8 cellular contexts compared by ENCODE assay signal in the genomic region with DNA sequence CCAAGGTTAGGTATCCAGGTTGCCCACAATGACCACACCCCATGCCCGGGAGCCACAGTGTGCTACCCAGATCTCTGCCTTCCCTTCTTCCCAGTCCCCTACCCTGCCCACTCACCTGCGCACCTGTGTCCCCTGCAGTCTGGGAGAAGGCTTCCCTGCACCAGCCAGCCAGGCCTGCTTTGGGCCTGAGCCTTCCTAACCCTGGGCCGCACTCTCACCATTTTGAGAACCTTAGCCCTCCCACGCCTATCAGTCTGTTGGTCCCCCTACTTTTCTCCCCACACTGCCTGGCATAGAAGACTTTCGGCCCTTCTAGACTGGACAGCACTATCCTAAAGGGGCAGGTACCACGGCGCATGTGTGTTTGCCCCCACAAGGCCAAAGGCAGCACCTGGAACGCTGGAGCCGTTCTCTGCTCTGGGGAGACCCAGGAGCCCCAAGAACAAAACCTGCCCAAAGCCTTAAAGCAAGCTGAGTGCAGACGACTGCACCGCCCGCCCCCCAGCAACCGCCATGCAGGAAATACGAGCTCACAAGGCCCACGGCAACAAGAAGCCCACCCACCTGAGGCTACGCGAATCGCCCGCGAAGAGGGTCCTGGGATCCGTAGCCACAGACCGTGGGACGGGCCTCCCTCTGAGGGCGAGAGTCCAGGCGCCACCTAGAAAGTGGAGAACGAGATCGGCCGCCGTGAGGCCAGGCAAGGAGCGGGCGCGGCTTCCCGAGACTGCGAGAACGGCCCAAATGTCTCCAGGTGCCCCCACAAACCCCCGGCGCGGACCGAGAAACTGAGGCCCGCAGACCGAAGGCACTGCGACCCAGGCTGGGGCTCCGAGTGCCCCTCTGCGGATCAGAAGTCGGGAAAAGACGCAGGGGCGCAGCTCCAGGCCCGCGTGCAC. TPM values are rescaled to one million over a fixed set of nuclear protein-coding genes. Genes with fewer than 3 reads are reported as not detected.
A peak's percentile ranks its signal among the peaks of the same experiment; 100 is the strongest.
DNase-seq lines count a peak whose midpoint lies in the region; ATAC-seq and TF ChIP-seq lines count a peak whose summit lies in the region.

No MANE protein-coding gene starts in this region.

- ATAC-seq in stimulated activated effector memory CD8-positive, alpha-beta T cell treated with anti-CD3 and anti-CD28 coated beads, Interleukin-12 subunit alpha, Interleukin-12 subunit beta, amount 100 ng/mL, for 72 hours, result no peak

- peak overlapping the region; percentile 94 for H3K4me3 ChIP-seq in astrocyte of the spinal cord (ENCODE audit: low read depth, low read length)

- H3K27ac Mint-ChIP-seq in IgD-negative memory B cell, result peak overlapping the region; percentile 86 to 96 (median 89)
- H3K27ac Mint-ChIP-seq in stimulated activated effector memory CD8-positive, alpha-beta T cell treated with anti-CD3 and anti-CD28 coated beads, Interleukin-12 subunit alpha, Interleukin-12 subunit beta, amount 100 ng/mL, for 72 hours, result peak overlapping the region; percentile 96

- no peaks in the 10 kb centered on the region for H3K27me3 Mint-ChIP-seq in IgD-negative memory B cell

- H3K4me3 Mint-ChIP-seq in IgD-negative memory B cell, result peak overlapping the region; percentile 92 to 96 (median 94)
- H3K4me3 Mint-ChIP-seq in stimulated activated effector memory CD8-positive, alpha-beta T cell treated with anti-CD3 and anti-CD28 coated beads, Interleukin-12 subunit alpha, Interleukin-12 subunit beta, amount 100 ng/mL, for 72 hours, result peak overlapping the region; percentile 98

- DNase-seq in activated T-cell treated with anti-CD3 and anti-CD28 coated beads, Interleukin-2, amount 50 U/mL, for 1 hour, result peak; percentile 43
- DNase-seq in activated T-cell treated with anti-CD3 and anti-CD28 coated beads for 4 hours (no peak), astrocyte of the spinal cord (ENCODE audit: low read depth, low spot score) (peak; percentile 7), islet precursor cell (peak; percentile 52), SW480 (ENCODE audit: low spot score) (no peak), NCI-H524 (lab: John Stamatoyannopoulos, UW) (no peak)
- DNase-seq in stimulated activated effector memory CD8-positive, alpha-beta T cell treated with anti-CD3 and anti-CD28 coated beads, Interleukin-12 subunit alpha, Interleukin-12 subunit beta, amount 100 ng/mL, for 72 hours (ENCODE audit: low spot score in 2 of 2), result peak in 1 of 2 donors; percentile 66

- H3K36me3 Mint-ChIP-seq in IgD-negative memory B cell, result peaks cover 4% of the 10 kb centered on the region
- H3K36me3 Mint-ChIP-seq in stimulated activated effector memory CD8-positive, alpha-beta T cell treated with anti-CD3 and anti-CD28 coated beads, Interleukin-12 subunit alpha, Interleukin-12 subunit beta, amount 100 ng/mL, for 72 hours, result peaks cover 19% of the 10 kb centered on the region

- H3K4me1 Mint-ChIP-seq in IgD-negative memory B cell, result peaks cover 18 to 26% (median 26%) of the 10 kb centered on the region in 3 donors
- peaks cover 48% of the 10 kb centered on the region for H3K4me1 Mint-ChIP-seq in stimulated activated effector memory CD8-positive, alpha-beta T cell treated with anti-CD3 and anti-CD28 coated beads, Interleukin-12 subunit alpha, Interleukin-12 subunit beta, amount 100 ng/mL, for 72 hours

- no peak for TF ChIP-seq CTCF in astrocyte of the spinal cord (IDR thresholded peaks at IDR 0.05; ENCODE audit: low read depth, low read length)

- in situ Hi-C loops in astrocyte of the spinal cord (cut with HindIII; ENCODE audit: low sequenced_read_pairs), result no loop called here

- H3K9me3 Mint-ChIP-seq in IgD-negative memory B cell, result no peaks in the 10 kb centered on the region
- H3K9me3 Mint-ChIP-seq in stimulated activated effector memory CD8-positive, alpha-beta T cell treated with anti-CD3 and anti-CD28 coated beads, Interleukin-12 subunit alpha, Interleukin-12 subunit beta, amount 100 ng/mL, for 72 hours, result no peaks in the 10 kb centered on the region

RNA-seq across cellular contexts. Expression of gene GNB1L, which starts 0.5 kb away (rescaled TPM):
- 15.3 TPM for polyA plus RNA-seq in IgD-negative memory B cell

RNA-seq across cellular contexts. Expression of gene RTL10, which starts 0.5 kb away (rescaled TPM):
- 7.3 TPM for polyA plus RNA-seq in IgD-negative memory B cell

Comparison
In these comparisons a context has a peak if more than half of its experiments do, and no peak if none do; other contexts are left out.
1. DNase-seq: peak in activated T-cell treated with anti-CD3 and anti-CD28 coated beads, Interleukin-2, amount 50 U/mL, for 1 hour (single experiment), astrocyte of the spinal cord (single experiment) and islet precursor cell (single experiment); none in activated T-cell treated with anti-CD3 and anti-CD28 coated beads for 4 hours (single experiment), SW480 (single experiment) and NCI-H524 (0 of 2).